10 cellular contexts compared by ENCODE assay signal in genomic region chr3:136919799-136920580, GRCh38. TPM values are rescaled to one million over a fixed set of nuclear protein-coding genes. Genes with fewer than 3 reads are reported as not detected.
DNase-seq lines count a peak whose midpoint lies in the region; ATAC-seq and TF ChIP-seq lines count a peak whose summit lies in the region.
"Had no signal": no experiment of that assay in that cellular context is flagged by ENCODE, and none has a peak within 500 bp of the region (broad histone marks: within the 10 kb centered on the region; RNA-seq: fewer than 3 reads in every experiment).

No MANE protein-coding gene starts in this region.

- H3K9me3 Mint-ChIP-seq in activated CD4-positive, alpha-beta memory T cell treated with anti-CD3 and anti-CD28 coated beads, Interleukin-2, amount 10 ng/mL, durations not matched to agents 7 days and 5 days = peaks cover 4% of the 10 kb centered on the region
- no peaks in the 10 kb centered on the region for H3K9me3 Mint-ChIP-seq in naive B cell
- H3K9me3 Mint-ChIP-seq in chondrocyte (ENCODE audit: low read depth) = peaks cover 7% of the 10 kb centered on the region

- DNase-seq in activated CD4-positive, alpha-beta T cell treated with anti-CD3 and anti-CD28 coated beads for 4 hours = peak; percentile 14 to 23
- DNase-seq in activated CD4-positive, alpha-beta T cell treated with anti-CD3 and anti-CD28 coated beads for 48 hours = no peak
- no peak for DNase-seq in activated CD4-positive, alpha-beta memory T cell treated with anti-CD3 and anti-CD28 coated beads, Interleukin-2, amount 10 ng/mL, durations not matched to agents 7 days and 5 days
- DNase-seq in naive B cell (no peak), chondrocyte (ENCODE audit: low spot score) (no peak)
- DNase-seq in activated effector memory CD4-positive, alpha-beta T cell treated with anti-CD3 and anti-CD28 coated beads, Interleukin-2, amount 50 U/mL, for 16 hours = no peak
- DNase-seq: ACHN, left lung had no signal

- peaks cover 67% of the 10 kb centered on the region for H3K4me1 Mint-ChIP-seq in activated CD4-positive, alpha-beta memory T cell treated with anti-CD3 and anti-CD28 coated beads, Interleukin-2, amount 10 ng/mL, durations not matched to agents 7 days and 5 days
- peaks cover 57 to 70% (median 69%) of the 10 kb centered on the region in 3 donors for H3K4me1 Mint-ChIP-seq in naive B cell
- H3K4me1 Mint-ChIP-seq in chondrocyte (ENCODE audit: low read depth) = no peaks in the 10 kb centered on the region

- POLR2A ChIA-PET in activated CD4-positive, alpha-beta memory T cell treated with anti-CD3 and anti-CD28 coated beads, Interleukin-2, amount 10 ng/mL, durations not matched to agents 7 days and 5 days (lab: Charles Lee) = interaction anchor here (0.8 to 3.0 kb wide), 4 partner anchors 10 to 724 kb away, joined by 3 to 49 read pairs (median 6); partner anchors contain the start of genes MSL2, NCK1 and STAG1

- no peaks in the 10 kb centered on the region for H3K27me3 Mint-ChIP-seq in activated CD4-positive, alpha-beta memory T cell treated with anti-CD3 and anti-CD28 coated beads, Interleukin-2, amount 10 ng/mL, durations not matched to agents 7 days and 5 days
- H3K27me3 Mint-ChIP-seq in naive B cell (no peaks in the 10 kb centered on the region), chondrocyte (ENCODE audit: low read depth) (no peaks in the 10 kb centered on the region)

- CTCF ChIA-PET in activated CD4-positive, alpha-beta memory T cell treated with anti-CD3 and anti-CD28 coated beads, Interleukin-2, amount 10 ng/mL, durations not matched to agents 7 days and 5 days (lab: Charles Lee) = interaction anchor here (1.1 to 1.3 kb wide), 3 partner anchors 18 to 168 kb away, joined by 3 to 8 read pairs (median 6); partner anchors contain the start of genes NCK1 and STAG1

- TF ChIP-seq CTCF in chondrocyte (IDR thresholded peaks at IDR 0.05) = no peak

- H3K4me3 Mint-ChIP-seq in activated CD4-positive, alpha-beta memory T cell treated with anti-CD3 and anti-CD28 coated beads, Interleukin-2, amount 10 ng/mL, durations not matched to agents 7 days and 5 days = peak overlapping the region; percentile 56
- H3K4me3 Mint-ChIP-seq in naive B cell (peak overlapping the region in 1 of 8 donors; percentile 25), chondrocyte (ENCODE audit: unreplicated experiment) (no peak overlapping the region)

- ATAC-seq in GM21786 (IDR thresholded peaks at IDR 0.05; ENCODE audit: unreplicated experiment) (peak; percentile 60), naive B cell (ENCODE audit: low read depth in 2 of 2) (peak; percentile 40 to 46), HG03045 (IDR thresholded peaks at IDR 0.05; ENCODE audit: unreplicated experiment) (no peak)
- ATAC-seq: left lung had no signal

- H3K27ac Mint-ChIP-seq in activated CD4-positive, alpha-beta memory T cell treated with anti-CD3 and anti-CD28 coated beads, Interleukin-2, amount 10 ng/mL, durations not matched to agents 7 days and 5 days = peak overlapping the region; percentile 85
- H3K27ac Mint-ChIP-seq in naive B cell = peak overlapping the region in 3 of 6 donors; percentile 9 to 61 (median 9)
- no peak overlapping the region for H3K27ac Mint-ChIP-seq in chondrocyte (ENCODE audit: unreplicated experiment)

- H3K36me3 Mint-ChIP-seq in activated CD4-positive, alpha-beta memory T cell treated with anti-CD3 and anti-CD28 coated beads, Interleukin-2, amount 10 ng/mL, durations not matched to agents 7 days and 5 days (ENCODE audit: low read depth) = peaks cover 24% of the 10 kb centered on the region
- peaks cover 5 to 7% of the 10 kb centered on the region in 2 donors for H3K36me3 Mint-ChIP-seq in naive B cell
- H3K36me3 Mint-ChIP-seq in chondrocyte (ENCODE audit: low read depth) = peaks cover 2% of the 10 kb centered on the region

RNA-seq across cellular contexts. Expression of gene IL20RB, which starts 37.8 kb away (rescaled TPM):
- total RNA-seq in activated CD4-positive, alpha-beta memory T cell treated with anti-CD3 and anti-CD28 coated beads, Interleukin-2, amount 10 ng/mL, durations not matched to agents 7 days and 5 days = 1 to 10 TPM; 1.4 to 1.6 TPM
- under 1 TPM in 1 of 6 donors, not detected in 5; 0.31 TPM for polyA plus RNA-seq in naive B cell (ENCODE audit: low read depth in 6 of 6)
- 0.92 to 1.2 TPM (median 0.94 TPM) in 3 replicates for total RNA-seq in chondrocyte

RNA-seq across cellular contexts. Expression of gene NCK1, which starts 58.0 kb away (rescaled TPM):
- total RNA-seq in activated CD4-positive, alpha-beta memory T cell treated with anti-CD3 and anti-CD28 coated beads, Interleukin-2, amount 10 ng/mL, durations not matched to agents 7 days and 5 days = 10 to 100 TPM; 50.8 to 51.3 TPM
- polyA plus RNA-seq in naive B cell (ENCODE audit: low read depth in 6 of 6) = 10 to 100 TPM; 40.2 to 48.7 (median 42.6) TPM
- total RNA-seq in chondrocyte = 29.3 to 38.1 TPM (median 30.8 TPM) in 3 replicates

Comparison
In these comparisons a context has a peak if more than half of its experiments do, and no peak if none do; other contexts are left out.
1. DNase-seq: peak in activated CD4-positive, alpha-beta T cell treated with anti-CD3 and anti-CD28 coated beads for 4 hours (2 of 2); none in activated CD4-positive, alpha-beta T cell treated with anti-CD3 and anti-CD28 coated beads for 48 hours (single experiment), activated CD4-positive, alpha-beta memory T cell treated with anti-CD3 and anti-CD28 coated beads, Interleukin-2, amount 10 ng/mL, durations not matched to agents 7 days and 5 days (single experiment), naive B cell (single experiment), activated effector memory CD4-positive, alpha-beta T cell treated with anti-CD3 and anti-CD28 coated beads, Interleukin-2, amount 50 U/mL, for 16 hours (single experiment) and chondrocyte (single experiment).